9 cellular contexts compared by ENCODE assay signal in the genomic region with DNA sequence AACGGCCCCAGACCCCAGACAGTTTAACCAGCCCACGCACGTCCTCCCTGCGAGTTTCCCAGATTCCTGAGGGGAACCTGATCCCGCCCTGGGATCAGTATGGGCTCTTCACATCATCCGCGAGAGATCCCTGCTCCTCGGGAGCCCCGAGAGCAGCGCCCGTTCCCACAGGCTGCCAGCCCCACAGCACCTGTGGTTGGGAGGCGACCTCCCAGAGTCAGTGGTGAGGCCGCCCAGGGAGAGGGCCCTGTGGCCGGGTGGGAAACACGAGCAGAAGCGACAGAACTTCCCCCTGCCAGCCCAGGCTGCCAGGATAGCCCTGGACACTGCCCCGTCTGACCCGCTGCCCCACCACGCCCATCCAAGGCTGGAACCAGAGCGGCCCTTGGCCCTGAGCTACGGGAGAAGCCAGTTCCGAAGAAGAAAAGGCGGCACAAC. TPM values are rescaled to one million over a fixed set of nuclear protein-coding genes. Genes with fewer than 3 reads are reported as not detected.
DNase-seq lines count a peak whose midpoint lies in the region; ATAC-seq, FAIRE-seq and TF ChIP-seq lines count a peak whose summit lies in the region.
"Had no signal": no experiment of that assay in that cellular context is flagged by ENCODE, and none has a peak within 500 bp of the region (broad histone marks: within the 10 kb centered on the region; RNA-seq: fewer than 3 reads in every experiment).

No MANE protein-coding gene starts in this region.

- CTCF ChIA-PET in activated B cell treated with CpG ODN at 0.5 μM for 24 hours (lab: Charles Lee), result interaction anchor here (1.0 kb wide), 1 partner anchor 83 kb away, joined by 3 read pairs; no protein-coding TSS in a partner anchor

- peak overlapping the region; percentile 45; the same call in 1 of the 2 replicates for H3K9ac ChIP-seq in DND-41 (ENCODE audit: low read depth, low read length)
- peak overlapping the region; percentile 21 for H3K9ac ChIP-seq in rectal smooth muscle tissue (ENCODE audit: low read length)

- no peak for TF ChIP-seq CTCF in DND-41 (IDR thresholded peaks at IDR 0.05; ENCODE audit: borderline replicate concordance, extremely low read depth, low read length, poor library complexity, severe bottlenecking)
- no peak for TF ChIP-seq CTCF in activated B cell treated with CpG ODN at 0.5 μM for 24 hours (IDR thresholded peaks at IDR 0.05)
- TF ChIP-seq CTCF in left ventricle myocardium inferior (IDR thresholded peaks at IDR 0.05; ENCODE audit: borderline replicate concordance), result no peak

- ATAC-seq in DND-41 (ENCODE audit: insufficient read depth, low read depth), result no peak
- ATAC-seq in activated B cell treated with CpG ODN at 0.5 μM for 24 hours (ENCODE audit: low read depth), result no peak
- ATAC-seq in HG02763 (IDR thresholded peaks at IDR 0.05; ENCODE audit: unreplicated experiment), result no peak

- H3K27me3 ChIP-seq in DND-41 (ENCODE audit: insufficient read depth, low read length, poor library complexity) (no peaks in the 10 kb centered on the region), left ventricle myocardium inferior (ENCODE audit: low read depth) (no peaks in the 10 kb centered on the region), rectal smooth muscle tissue (ENCODE audit: control insufficient read depth, insufficient read depth, low read length) (peaks cover 5% of the 10 kb centered on the region)

- H3K4me1 ChIP-seq in DND-41 (ENCODE audit: insufficient read depth, low read length) (peaks cover 28% of the 10 kb centered on the region), left ventricle myocardium inferior (peaks cover 92% of the 10 kb centered on the region), rectal smooth muscle tissue (ENCODE audit: control insufficient read depth, insufficient read depth, low read length) (peaks cover 20% of the 10 kb centered on the region)

- TF ChIP-seq POLR2A in GM12892 (IDR thresholded peaks at IDR 0.05; ENCODE audit: low read depth, low read length), result no peak

- H3K27ac ChIP-seq in DND-41 (ENCODE audit: low read length), result no peak overlapping the region; the same call in 1 of the 2 replicates
- H3K27ac ChIP-seq in left ventricle myocardium inferior (replicated peaks), result peak overlapping the region; percentile 94
- H3K27ac ChIP-seq in rectal smooth muscle tissue (ENCODE audit: low read depth, low read length), result peak overlapping the region; percentile 90

- H3K9me3 ChIP-seq in DND-41 (ENCODE audit: insufficient read depth, low read length, severe bottlenecking) (no peaks in the 10 kb centered on the region), left ventricle myocardium inferior (replicated peaks) (no peaks in the 10 kb centered on the region)

- no peak for FAIRE-seq in GM12892 (lab: Jason Lieb, UNC)

- peak overlapping the region; percentile 65 for H3K4me2 ChIP-seq in DND-41 (ENCODE audit: insufficient read depth, low read length)

- no peaks in the 10 kb centered on the region for H3K27me3 Mint-ChIP-seq in activated B cell treated with CpG ODN at 0.5 μM for 24 hours

- peak; percentile 5 for DNase-seq in DND-41
- no peak for DNase-seq in activated B cell treated with CpG ODN at 0.5 μM for 24 hours
- no peak for DNase-seq in left ventricle myocardium inferior
- DNase-seq in cerebellar cortex (ENCODE audit: low spot score), result no peak
- no peak for DNase-seq in DMS114 treated with DMSO at 0.1 percent for 48 hours (lab: John Stamatoyannopoulos, UW; ENCODE audit: unreplicated experiment)
- no peak for DNase-seq in GM12892 (ENCODE audit: insufficient read length)
- DNase-seq: NCI-H2029 treated with DMSO at 0.1 percent for 48 hours had no signal

- H3K4me3 ChIP-seq in DND-41 (ENCODE audit: low read depth in 1 of 2, low read length in 2 of 2) (peak overlapping the region in 1 of 2 experiments; percentile 54; a peak in 2 of 4 replicates), left ventricle myocardium inferior (peak overlapping the region; percentile 49), rectal smooth muscle tissue (ENCODE audit: low read length) (peak overlapping the region; percentile 57)

- peaks cover 20% of the 10 kb centered on the region for H3K4me1 Mint-ChIP-seq in activated B cell treated with CpG ODN at 0.5 μM for 24 hours

- no peaks in the 10 kb centered on the region for H4K20me1 ChIP-seq in DND-41 (ENCODE audit: insufficient read depth, low read length)

- intact Hi-C loops in activated B cell treated with CpG ODN at 0.5 μM for 24 hours (cut with micrococcal nuclease) (loop anchor here (1.0 to 5.0 kb wide), 2 partner anchors 21 to 35 kb away; partner anchors contain the start of genes NCBP2L and TSC22D3), left ventricle myocardium inferior (cut with micrococcal nuclease) (no loop called here)

- POLR2A ChIA-PET in activated B cell treated with CpG ODN at 0.5 μM for 24 hours (lab: Charles Lee), result interaction anchor here (1.7 kb wide), 1 partner anchor 13 kb away, joined by 5 read pairs; no protein-coding TSS in a partner anchor

- H3K79me2 ChIP-seq in DND-41 (ENCODE audit: insufficient read depth, low read length), result no peaks in the 10 kb centered on the region

- H3K4me3 Mint-ChIP-seq in activated B cell treated with CpG ODN at 0.5 μM for 24 hours, result peak overlapping the region; percentile 89

- H3K9me3 Mint-ChIP-seq in activated B cell treated with CpG ODN at 0.5 μM for 24 hours, result no peaks in the 10 kb centered on the region

- H3K36me3 Mint-ChIP-seq in activated B cell treated with CpG ODN at 0.5 μM for 24 hours (ENCODE audit: low read depth), result no peaks in the 10 kb centered on the region

- peak overlapping the region; percentile 98 for H3K27ac Mint-ChIP-seq in activated B cell treated with CpG ODN at 0.5 μM for 24 hours

- H3K36me3 ChIP-seq in DND-41 (ENCODE audit: insufficient read depth, low read length) (no peaks in the 10 kb centered on the region), left ventricle myocardium inferior (no peaks in the 10 kb centered on the region), rectal smooth muscle tissue (ENCODE audit: control insufficient read depth, insufficient read depth, low read length) (no peaks in the 10 kb centered on the region)

- 0 out of 2 replicates have a peak overlapping the region, but pooled peaks have one; percentile 68 for H2AFZ ChIP-seq in DND-41 (ENCODE audit: low read depth, low read length)

RNA-seq across cellular contexts. Expression of gene TSC22D3, which starts 32.8 kb away (rescaled TPM):
- total RNA-seq in activated B cell treated with CpG ODN at 0.5 μM for 24 hours (80.6 and 80.8 TPM in 2 replicates), left ventricle myocardium inferior (58.9 TPM)
- 31.8 TPM for polyA plus RNA-seq in GM12892 (2012; ENCODE audit: missing spikeins)

RNA-seq across cellular contexts. Expression of gene NCBP2L, which starts 34.8 kb away (rescaled TPM):
- total RNA-seq in activated B cell treated with CpG ODN at 0.5 μM for 24 hours, result not detected in 2 replicates
- total RNA-seq in left ventricle myocardium inferior, result not detected
- not detected for polyA plus RNA-seq in GM12892 (2012; ENCODE audit: missing spikeins)
